ENCODE assay signal across 1 cellular context in the genomic region with DNA sequence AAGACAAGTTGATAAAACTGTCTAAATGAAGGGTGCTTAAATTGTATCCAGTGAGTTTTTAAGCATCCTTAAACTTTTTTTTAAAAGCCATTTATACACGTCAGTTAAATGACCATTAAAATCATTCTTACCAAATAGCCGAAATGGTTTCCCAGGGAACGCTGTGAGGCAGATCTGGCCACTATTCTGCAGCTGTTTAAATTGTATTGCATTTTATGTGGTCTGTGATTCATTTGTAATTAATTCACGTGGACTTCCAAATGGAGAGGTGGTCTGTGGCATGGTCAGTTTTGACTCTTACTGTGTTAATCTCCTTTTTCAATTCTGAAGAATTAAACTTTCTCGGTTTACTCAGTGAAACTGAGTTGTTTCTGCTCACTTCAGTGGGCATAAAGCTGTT.
TF ChIP-seq lines count a peak whose summit lies in the region.

No MANE protein-coding gene starts in this region.

TF ChIP-seq in SK-N-SH, 30 proteins besides CTCF, POLR2A, EP300 and RAD21 (continued from another document):
- no peak for TF ChIP-seq TAF1 (IDR thresholded peaks at IDR 0.05; ENCODE audit: borderline replicate concordance, low read depth, low read length)
- TF ChIP-seq, protein P1, sequence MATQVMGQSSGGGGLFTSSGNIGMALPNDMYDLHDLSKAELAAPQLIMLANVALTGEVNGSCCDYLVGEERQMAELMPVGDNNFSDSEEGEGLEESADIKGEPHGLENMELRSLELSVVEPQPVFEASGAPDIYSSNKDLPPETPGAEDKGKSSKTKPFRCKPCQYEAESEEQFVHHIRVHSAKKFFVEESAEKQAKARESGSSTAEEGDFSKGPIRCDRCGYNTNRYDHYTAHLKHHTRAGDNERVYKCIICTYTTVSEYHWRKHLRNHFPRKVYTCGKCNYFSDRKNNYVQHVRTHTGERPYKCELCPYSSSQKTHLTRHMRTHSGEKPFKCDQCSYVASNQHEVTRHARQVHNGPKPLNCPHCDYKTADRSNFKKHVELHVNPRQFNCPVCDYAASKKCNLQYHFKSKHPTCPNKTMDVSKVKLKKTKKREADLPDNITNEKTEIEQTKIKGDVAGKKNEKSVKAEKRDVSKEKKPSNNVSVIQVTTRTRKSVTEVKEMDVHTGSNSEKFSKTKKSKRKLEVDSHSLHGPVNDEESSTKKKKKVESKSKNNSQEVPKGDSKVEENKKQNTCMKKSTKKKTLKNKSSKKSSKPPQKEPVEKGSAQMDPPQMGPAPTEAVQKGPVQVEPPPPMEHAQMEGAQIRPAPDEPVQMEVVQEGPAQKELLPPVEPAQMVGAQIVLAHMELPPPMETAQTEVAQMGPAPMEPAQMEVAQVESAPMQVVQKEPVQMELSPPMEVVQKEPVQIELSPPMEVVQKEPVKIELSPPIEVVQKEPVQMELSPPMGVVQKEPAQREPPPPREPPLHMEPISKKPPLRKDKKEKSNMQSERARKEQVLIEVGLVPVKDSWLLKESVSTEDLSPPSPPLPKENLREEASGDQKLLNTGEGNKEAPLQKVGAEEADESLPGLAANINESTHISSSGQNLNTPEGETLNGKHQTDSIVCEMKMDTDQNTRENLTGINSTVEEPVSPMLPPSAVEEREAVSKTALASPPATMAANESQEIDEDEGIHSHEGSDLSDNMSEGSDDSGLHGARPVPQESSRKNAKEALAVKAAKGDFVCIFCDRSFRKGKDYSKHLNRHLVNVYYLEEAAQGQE (IDR thresholded peaks at IDR 0.05; ENCODE audit: low read depth, low read length), result no peak
- no peak for TF ChIP-seq CHD2 (IDR thresholded peaks at IDR 0.05; ENCODE audit: low read length, partially characterized antibody)
- no peak for TF ChIP-seq FOXM1 (IDR thresholded peaks at IDR 0.05; ENCODE audit: low read depth)
